22 cellular contexts compared by ENCODE assay signal in the genomic region with DNA sequence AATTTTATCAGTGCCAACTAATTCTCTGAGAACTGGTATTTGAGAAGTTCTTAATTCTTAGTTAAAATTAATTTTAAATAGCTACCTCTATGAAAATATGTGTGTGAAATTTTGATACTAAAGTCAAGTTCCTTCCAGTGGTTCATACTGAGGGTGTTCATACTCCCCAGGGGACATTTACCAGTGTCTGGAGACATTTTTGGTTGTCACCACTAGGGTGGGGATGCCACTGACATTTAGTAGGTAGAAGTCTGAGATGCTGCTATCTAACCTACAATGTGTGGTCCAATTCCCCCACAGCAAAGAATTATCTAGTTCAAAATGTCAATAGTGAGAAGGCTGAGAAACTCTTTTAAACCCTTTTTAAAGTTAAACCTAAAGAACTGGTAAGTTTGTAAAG.
DNase-seq lines count a peak whose midpoint lies in the region; ATAC-seq and TF ChIP-seq lines count a peak whose summit lies in the region.
"Had no signal": no experiment of that assay in that cellular context is flagged by ENCODE, and none has a peak within 500 bp of the region (broad histone marks: within the 10 kb centered on the region; RNA-seq: fewer than 3 reads in every experiment).

No MANE protein-coding gene starts in this region.

- no peak overlapping the region for H3K4me3 ChIP-seq in foreskin fibroblast (ENCODE audit: low read depth in 1 of 2, low read length in 2 of 2)
- H3K4me3 ChIP-seq: BLaER1, HAP-1 had no signal

- ATAC-seq in HG02885 (IDR thresholded peaks at IDR 0.05; ENCODE audit: poor library complexity, unreplicated experiment) (peak; percentile 46), WTC11 (peak; percentile 47)
- ATAC-seq: T-cell had no signal

- no peaks in the 10 kb centered on the region for H3K36me3 Mint-ChIP-seq in WTC11
- H3K36me3 Mint-ChIP-seq: T-cell had no signal

- CTCF ChIA-PET in WTC11 (lab: Charles Lee): no interaction called here

- no peak overlapping the region for H3K4me3 Mint-ChIP-seq in WTC11
- H3K4me3 Mint-ChIP-seq: T-cell had no signal

- POLR2A ChIA-PET in WTC11 (lab: Charles Lee): no interaction called here

- no peak overlapping the region for H3K27ac Mint-ChIP-seq in WTC11
- H3K27ac Mint-ChIP-seq: T-cell had no signal

- H3K4me1 Mint-ChIP-seq in WTC11: peaks cover 8% of the 10 kb centered on the region
- H3K4me1 Mint-ChIP-seq: T-cell had no signal

- TF ChIP-seq CTCF in WTC11 (IDR thresholded peaks at IDR 0.05) (no peak), foreskin fibroblast (IDR thresholded peaks at IDR 0.05; ENCODE audit: low read depth, low read length) (no peak), GM20000 (IDR thresholded peaks at IDR 0.05; ENCODE audit: extremely low read depth, missing control alignments) (no peak)

- DNase-seq in NCI-H82 (lab: John Stamatoyannopoulos, UW): peak; percentile 3
- no peak for DNase-seq in NCI-H82 treated with DMSO at 0.1 percent for 48 hours (lab: John Stamatoyannopoulos, UW; ENCODE audit: unreplicated experiment)
- no peak for DNase-seq in WTC11 (ENCODE audit: low spot score)
- DNase-seq in foreskin fibroblast: no peak
- no peak for DNase-seq in GM20000 (ENCODE audit: low spot score)
- no peak for DNase-seq in GM03348 (ENCODE audit: low spot score)
- DNase-seq in Kasumi-1 (lab: John Stamatoyannopoulos, UW): no peak
- DNase-seq: 8988T; DMS 273 treated with DMSO at 0.1 percent for 48 hours; MM.1S; NCI-H1105 treated with DMSO at 0.1 percent for 48 hours; NCI-H1694 treated with DMSO at 0.1 percent for 48 hours; NCI-H2107; NCI-H226; NK-92 treated with Interleukin-12 subunit alpha and Interleukin-12 subunit beta, amount 100 ng/mL, for 24 hours; SHP77; SK-N-SH; T-cell; T-helper 9 cell had no signal

- no peaks in the 10 kb centered on the region for H3K9me3 Mint-ChIP-seq in WTC11

- no peaks in the 10 kb centered on the region for H3K27me3 Mint-ChIP-seq in WTC11 (ENCODE audit: low read depth)
- H3K27me3 Mint-ChIP-seq: T-cell had no signal

TF ChIP-seq in WTC11, 78 proteins besides CTCF, POLR2A, EP300 and RAD21:
- TF ChIP-seq ZNF671 (CRISPR knock-in tag; IDR thresholded peaks at IDR 0.05): no peak
- TF ChIP-seq IRF2 (CRISPR knock-in tag; IDR thresholded peaks at IDR 0.05; ENCODE audit: borderline replicate concordance, low read depth): no peak
- no peak for TF ChIP-seq ZNF532 (CRISPR knock-in tag; IDR thresholded peaks at IDR 0.05; ENCODE audit: borderline replicate concordance)
- no peak for TF ChIP-seq ZNF423 (CRISPR knock-in tag; IDR thresholded peaks at IDR 0.05)
- TF ChIP-seq RORB (CRISPR knock-in tag; IDR thresholded peaks at IDR 0.05): no peak
- TF ChIP-seq ZMAT4 (CRISPR knock-in tag; IDR thresholded peaks at IDR 0.05): no peak
- TF ChIP-seq MXD4 (CRISPR knock-in tag; IDR thresholded peaks at IDR 0.05; ENCODE audit: borderline replicate concordance): no peak
